ENCODE assay signal across 1 cellular context in genomic region chr13:46124531-46124966, GRCh38.
TF ChIP-seq lines count a peak whose summit lies in the region.

No MANE protein-coding gene starts in this region.

TF ChIP-seq in GM12878, 131 proteins besides CTCF, POLR2A, EP300 and RAD21 (continued from another document):
- TF ChIP-seq ATF2 (IDR thresholded peaks at IDR 0.05; ENCODE audit: low read length), result no peak; the same call in 1 of the 2 replicates
- no peak for TF ChIP-seq IRF4 (IDR thresholded peaks at IDR 0.05; ENCODE audit: low read depth, low read length)
- no peak for TF ChIP-seq ZNF384 (IDR thresholded peaks at IDR 0.05; ENCODE audit: borderline replicate concordance, low read depth, low read length)
- TF ChIP-seq, protein P1, sequence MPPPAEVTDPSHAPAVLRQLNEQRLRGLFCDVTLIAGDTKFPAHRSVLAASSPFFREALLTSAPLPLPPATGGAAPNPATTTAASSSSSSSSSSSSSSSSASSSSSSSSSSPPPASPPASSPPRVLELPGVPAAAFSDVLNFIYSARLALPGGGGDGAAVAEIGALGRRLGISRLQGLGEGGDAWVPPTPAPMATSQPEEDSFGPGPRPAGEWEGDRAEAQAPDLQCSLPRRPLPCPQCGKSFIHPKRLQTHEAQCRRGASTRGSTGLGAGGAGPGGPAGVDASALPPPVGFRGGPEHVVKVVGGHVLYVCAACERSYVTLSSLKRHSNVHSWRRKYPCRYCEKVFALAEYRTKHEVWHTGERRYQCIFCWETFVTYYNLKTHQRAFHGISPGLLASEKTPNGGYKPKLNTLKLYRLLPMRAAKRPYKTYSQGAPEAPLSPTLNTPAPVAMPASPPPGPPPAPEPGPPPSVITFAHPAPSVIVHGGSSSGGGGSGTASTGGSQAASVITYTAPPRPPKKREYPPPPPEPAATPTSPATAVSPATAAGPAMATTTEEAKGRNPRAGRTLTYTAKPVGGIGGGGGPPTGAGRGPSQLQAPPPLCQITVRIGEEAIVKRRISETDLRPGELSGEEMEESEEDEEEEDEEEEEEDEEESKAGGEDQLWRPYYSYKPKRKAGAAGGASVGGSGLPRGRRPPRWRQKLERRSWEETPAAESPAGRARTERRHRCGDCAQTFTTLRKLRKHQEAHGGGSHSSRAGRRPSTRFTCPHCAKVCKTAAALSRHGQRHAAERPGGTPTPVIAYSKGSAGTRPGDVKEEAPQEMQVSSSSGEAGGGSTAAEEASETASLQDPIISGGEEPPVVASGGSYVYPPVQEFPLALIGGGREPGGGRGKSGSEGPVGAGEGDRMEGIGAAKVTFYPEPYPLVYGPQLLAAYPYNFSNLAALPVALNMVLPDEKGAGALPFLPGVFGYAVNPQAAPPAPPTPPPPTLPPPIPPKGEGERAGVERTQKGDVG (CRISPR knock-in tag; IDR thresholded peaks at IDR 0.05), result no peak
- TF ChIP-seq EED (IDR thresholded peaks at IDR 0.05; ENCODE audit: low read depth), result no peak; the same call in 1 of the 2 replicates
- TF ChIP-seq NFIC (IDR thresholded peaks at IDR 0.05; ENCODE audit: low read depth, low read length), result no peak
- no peak for TF ChIP-seq ZNF622 (IDR thresholded peaks at IDR 0.05)
- 0 out of 3 replicates have a peak, but pooled peaks of 1 of the 2 experiments have one; percentile 21 for TF ChIP-seq EGR1 (IDR thresholded peaks at IDR 0.05; ENCODE audit: borderline replicate concordance in 1 of 2, low read depth in 2 of 2, low read length in 2 of 2)
- TF ChIP-seq YY1 (IDR thresholded peaks at IDR 0.05; ENCODE audit: low read depth, low read length), result 0 out of 2 replicates have a peak, but pooled peaks have one; percentile 26
- peak in 1 of 2 experiments; percentile 21; a peak in 1 of 4 replicates for TF ChIP-seq ETV6 (conservative IDR thresholded peaks at IDR 0.05 in 1 of 2, IDR thresholded peaks at IDR 0.05 in 1 of 2; ENCODE audit: borderline replicate concordance in 1 of 2, low read depth in 1 of 2)
- TF ChIP-seq, protein P2, sequence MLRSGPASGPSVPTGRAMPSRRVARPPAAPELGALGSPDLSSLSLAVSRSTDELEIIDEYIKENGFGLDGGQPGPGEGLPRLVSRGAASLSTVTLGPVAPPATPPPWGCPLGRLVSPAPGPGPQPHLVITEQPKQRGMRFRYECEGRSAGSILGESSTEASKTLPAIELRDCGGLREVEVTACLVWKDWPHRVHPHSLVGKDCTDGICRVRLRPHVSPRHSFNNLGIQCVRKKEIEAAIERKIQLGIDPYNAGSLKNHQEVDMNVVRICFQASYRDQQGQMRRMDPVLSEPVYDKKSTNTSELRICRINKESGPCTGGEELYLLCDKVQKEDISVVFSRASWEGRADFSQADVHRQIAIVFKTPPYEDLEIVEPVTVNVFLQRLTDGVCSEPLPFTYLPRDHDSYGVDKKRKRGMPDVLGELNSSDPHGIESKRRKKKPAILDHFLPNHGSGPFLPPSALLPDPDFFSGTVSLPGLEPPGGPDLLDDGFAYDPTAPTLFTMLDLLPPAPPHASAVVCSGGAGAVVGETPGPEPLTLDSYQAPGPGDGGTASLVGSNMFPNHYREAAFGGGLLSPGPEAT (IDR thresholded peaks at IDR 0.05; ENCODE audit: low read depth), result no peak
- TF ChIP-seq CHD4 (IDR thresholded peaks at IDR 0.05), result no peak
- no peak for TF ChIP-seq ESRRA (IDR thresholded peaks at IDR 0.05; ENCODE audit: low read length)
- TF ChIP-seq KLF5 (IDR thresholded peaks at IDR 0.05; ENCODE audit: partially characterized antibody), result no peak
- TF ChIP-seq LARP7 (IDR thresholded peaks at IDR 0.05), result no peak
- no peak for TF ChIP-seq TARDBP (IDR thresholded peaks at IDR 0.05; ENCODE audit: borderline replicate concordance)
- TF ChIP-seq DPF2 (IDR thresholded peaks at IDR 0.05), result no peak
- no peak for TF ChIP-seq RBBP5 (conservative IDR thresholded peaks at IDR 0.05)
- TF ChIP-seq RCOR1 (conservative IDR thresholded peaks at IDR 0.05; ENCODE audit: low read depth, low read length), result no peak
- TF ChIP-seq SMC3 (IDR thresholded peaks at IDR 0.05; ENCODE audit: borderline replicate concordance, low read length), result no peak
- no peak for TF ChIP-seq HDAC2 (IDR thresholded peaks at IDR 0.05)
- no peak for TF ChIP-seq MYB (IDR thresholded peaks at IDR 0.05; ENCODE audit: borderline replicate concordance, low read depth, low read length)
- TF ChIP-seq CBX3 (IDR thresholded peaks at IDR 0.05; ENCODE audit: borderline replicate concordance, low read depth), result no peak
